In genomic region chr1:205456383-205456867, GRCh38 we compare ENCODE assay signal across 10 cellular contexts. TPM values are rescaled to one million over a fixed set of nuclear protein-coding genes. Genes with fewer than 3 reads are reported as not detected.
DNase-seq lines count a peak whose midpoint lies in the region; ATAC-seq, FAIRE-seq and TF ChIP-seq lines count a peak whose summit lies in the region.
"Had no signal": no experiment of that assay in that cellular context is flagged by ENCODE, and none has a peak within 500 bp of the region (broad histone marks: within the 10 kb centered on the region; RNA-seq: fewer than 3 reads in every experiment).

No MANE protein-coding gene starts in this region.

- intact Hi-C loops in CD4-positive, alpha-beta T cell (cut with DNase I, micrococcal nuclease), result no loop called here
- intact Hi-C loops in K562 (cut with micrococcal nuclease), result no loop called here

- H3K4me3 ChIP-seq in H7 (ENCODE audit: insufficient read depth, low read depth, low read length) (peak overlapping the region; percentile 80), K562 (no peak overlapping the region), muscle layer of duodenum (ENCODE audit: low read depth in 1 of 2, low read length in 2 of 2) (peak overlapping the region; percentile 11 to 40)

- POLR2A ChIA-PET in CD4-positive, alpha-beta T cell (lab: Charles Lee), result interaction anchor here (0.6 kb wide), 1 partner anchor 10 kb away, joined by 3 read pairs; no protein-coding TSS in a partner anchor
- POLR2A ChIA-PET in K562 (lab: Yijun Ruan, JAX), result interaction anchor here (0.6 kb wide), 1 partner anchor 92 kb away, joined by 3 read pairs; no protein-coding TSS in a partner anchor

- H3K36me3 Mint-ChIP-seq in CD4-positive, alpha-beta T cell (ENCODE audit: low read depth), result no peaks in the 10 kb centered on the region

- FAIRE-seq in K562 (lab: Jason Lieb, UNC), result no peak

- no peak for TF ChIP-seq CTCF in CD4-positive, alpha-beta T cell (IDR thresholded peaks at IDR 0.05)
- no peak for TF ChIP-seq CTCF in K562 (IDR thresholded peaks at IDR 0.05 in 2 of 3, conservative IDR thresholded peaks at IDR 0.05 in 1 of 3; ENCODE audit: insufficient read depth in 2 of 3, low read depth in 1 of 3, low read length in 3 of 3)

- peak overlapping the region; percentile 79 for H3K4me3 Mint-ChIP-seq in CD4-positive, alpha-beta T cell
- H3K4me3 Mint-ChIP-seq: dendritic cell treated with granulocyte-macrophage colony-stimulating factor and Interleukin-4, amounts not matched to agents 40 ng/mL and 50 ng/mL, for 4 days had no signal

- no peaks in the 10 kb centered on the region for H3K9me1 ChIP-seq in K562 (ENCODE audit: control insufficient read depth, insufficient read depth, low read length)

- peaks cover 0 to 17% of the 10 kb centered on the region in 2 experiments; a peak in 3 of 5 replicates for H3K4me1 ChIP-seq in K562 (replicated peaks in 1 of 2; ENCODE audit: control insufficient read depth in 2 of 2, insufficient read depth in 2 of 2, low read length in 2 of 2)
- H3K4me1 ChIP-seq in muscle layer of duodenum (ENCODE audit: control insufficient read depth in 1 of 2, insufficient read depth in 2 of 2, low read length in 2 of 2), result peaks cover 0 to 18% of the 10 kb centered on the region in 2 donors

- WGBS in K562 (ENCODE audit: insufficient coverage, low coverage, missing lambda C conversion rate), result 34% methylated on average over 46 of the region's 47 CpGs

- peaks cover 14% of the 10 kb centered on the region for H3K4me1 Mint-ChIP-seq in CD4-positive, alpha-beta T cell (ENCODE audit: low read depth)

- no peak for ATAC-seq in CD4-positive, alpha-beta T cell (ENCODE audit: poor library complexity)
- ATAC-seq in K562, result no peak
- no peak for ATAC-seq in HG02840 (IDR thresholded peaks at IDR 0.05; ENCODE audit: low FRiP score, unreplicated experiment)

- in situ Hi-C loops in K562 (cut with MboI), result no loop called here

- H3K9me3 Mint-ChIP-seq in CD4-positive, alpha-beta T cell, result no peaks in the 10 kb centered on the region
- H3K9me3 Mint-ChIP-seq: dendritic cell treated with granulocyte-macrophage colony-stimulating factor and Interleukin-4, amounts not matched to agents 40 ng/mL and 50 ng/mL, for 4 days had no signal

- H3K9me3 ChIP-seq in CD4-positive, alpha-beta T cell (ENCODE audit: control insufficient read depth, low read length), result no peaks in the 10 kb centered on the region
- H3K9me3 ChIP-seq in K562 (replicated peaks; ENCODE audit: control insufficient read depth, insufficient read depth, low read depth, low read length) (no peaks in the 10 kb centered on the region), muscle layer of duodenum (ENCODE audit: control insufficient read depth in 1 of 2, low read length in 2 of 2) (no peaks in the 10 kb centered on the region)
- H3K9me3 ChIP-seq: neutrophil had no signal

- peaks cover 79% of the 10 kb centered on the region for H3K27me3 ChIP-seq in CD4-positive, alpha-beta T cell (ENCODE audit: control insufficient read depth, insufficient read depth, low read length)
- H3K27me3 ChIP-seq in H7 (ENCODE audit: control insufficient read depth, insufficient read depth, low read length), result peaks cover 16% of the 10 kb centered on the region
- peaks cover 35 to 62% of the 10 kb centered on the region in 2 experiments for H3K27me3 ChIP-seq in K562 (ENCODE audit: control insufficient read depth in 2 of 2, insufficient read depth in 2 of 2, low read length in 2 of 2)
- H3K27me3 ChIP-seq in muscle layer of duodenum (ENCODE audit: low read depth, low read length), result peaks cover 63% of the 10 kb centered on the region

- H3K36me3 ChIP-seq in H7 (replicated peaks; ENCODE audit: control insufficient read depth, insufficient read depth, low read length) (no peaks in the 10 kb centered on the region), K562 (ENCODE audit: control insufficient read depth, insufficient read depth, low read length) (no peaks in the 10 kb centered on the region), muscle layer of duodenum (ENCODE audit: control insufficient read depth in 1 of 2, insufficient read depth in 2 of 2, low read length in 2 of 2) (no peaks in the 10 kb centered on the region)
- H3K36me3 ChIP-seq: neutrophil had no signal

- H3K4me2 ChIP-seq in K562 (ENCODE audit: insufficient read depth, low read length), result no peak overlapping the region

- H3K27ac ChIP-seq in CD4-positive, alpha-beta T cell (ENCODE audit: low read depth, low read length), result no peak overlapping the region
- no peak overlapping the region for H3K27ac ChIP-seq in K562 (ENCODE audit: extremely low read depth, low read depth, low read length)
- no peak overlapping the region for H3K27ac ChIP-seq in muscle layer of duodenum (ENCODE audit: low read length)
- H3K27ac ChIP-seq: neutrophil had no signal

- no peak for TF ChIP-seq RAD21 in K562 (CRISPR knock-in tag; conservative IDR thresholded peaks at IDR 0.05 in 1 of 2, IDR thresholded peaks at IDR 0.05 in 1 of 2)

- no peak overlapping the region for H3K27ac Mint-ChIP-seq in CD4-positive, alpha-beta T cell
- H3K27ac Mint-ChIP-seq: dendritic cell treated with granulocyte-macrophage colony-stimulating factor and Interleukin-4, amounts not matched to agents 40 ng/mL and 50 ng/mL, for 4 days had no signal

- peaks cover 5% of the 10 kb centered on the region; the same call in 1 of the 2 replicates for H4K20me1 ChIP-seq in K562 (replicated peaks; ENCODE audit: control insufficient read depth, insufficient read depth, low read length)

- H3K9ac ChIP-seq in K562 (ENCODE audit: insufficient read depth in 1 of 2, low read depth in 2 of 2, low read length in 2 of 2), result no peak overlapping the region

- TF ChIP-seq POLR2A in K562 (conservative IDR thresholded peaks at IDR 0.05), result no peak

- no peak for TF ChIP-seq EP300 in K562 (IDR thresholded peaks at IDR 0.05; ENCODE audit: low read length)

- CTCF ChIA-PET in CD4-positive, alpha-beta T cell (lab: Charles Lee), result no interaction called here
- CTCF ChIA-PET in K562 (lab: Yijun Ruan, JAX; ENCODE audit: low intra/inter-chr PET ratio), result no interaction called here

- no TSS peak for BruUV-seq in K562 (replicated peaks; lab: Mats Ljungman, UMichigan)

- no peak for DNase-seq in CD4-positive, alpha-beta T cell
- DNase-seq in H7 (peak; percentile 84), K562 (ENCODE audit: extremely low read depth in 1 of 4, low spot score in 3 of 4) (no peak), SW480 (ENCODE audit: low spot score) (no peak), germinal center (ENCODE audit: low spot score) (no peak), hypothalamus (lab: John Stamatoyannopoulos, UW) (no peak)

- H3K79me2 ChIP-seq in K562 (ENCODE audit: control insufficient read depth, insufficient read depth, low read length), result no peaks in the 10 kb centered on the region

- H2AFZ ChIP-seq in K562 (ENCODE audit: low read depth, low read length), result no peak overlapping the region

- peaks cover 86% of the 10 kb centered on the region for H3K27me3 Mint-ChIP-seq in CD4-positive, alpha-beta T cell

RNA-seq across cellular contexts. Expression of gene BLACAT1, which starts 0.6 kb away (rescaled TPM):
- total RNA-seq in CD4-positive, alpha-beta T cell, result not detected
- 6.7 and 9.0 TPM in 2 replicates for total RNA-seq in H7 (2014; rRNA removed; shearing (Covaris generic))
- 5.4 and 17.4 TPM in 2 replicates for total RNA-seq in K562 (2011; cell fraction: chromatin; rRNA removed; ENCODE audit: low replicate concordance)
- 5.8 and 9.7 TPM in 2 replicates for total RNA-seq in K562 (2011; cell fraction: nucleolus; rRNA removed)
- total RNA-seq in K562 (2011; cell fraction: nucleoplasm; rRNA removed), result 7.8 and 9.5 TPM in 2 replicates
- total RNA-seq in K562 (2014; rRNA removed) (0.37 and 0.73 TPM in 2 replicates), K562 (2014; rRNA removed; fragmentation: Illumina TruSeq; extraction: Trizol) (0.73 and 1.1 TPM in 2 replicates), K562 (2015; rRNA removed; fragmentation: Illumina TruSeq; extraction: Trizol) (0.45 and 0.47 TPM in 2 replicates), K562 (2021) (0.83 and 1.0 TPM in 2 replicates)
- polyA plus RNA-seq in K562 (2011; rRNA removed) (3.4 and 5.9 TPM in 2 replicates), K562 (2014; fragmentation: Illumina TruSeq; extraction: Trizol) (1.2 and 1.6 TPM in 2 replicates), K562 (2014; fragmentation: Nextera tagmentation; extraction: Ambion mirVana) (under 1 TPM; 0.10 to 0.17 TPM), K562 (2014; rRNA removed) (0.84 and 1.3 TPM in 2 replicates)
- 2.6 and 3.6 TPM in 2 replicates for polyA plus RNA-seq in K562 (2011; cell fraction: cytosol; rRNA removed)
- polyA plus RNA-seq in K562 (2011; cell fraction: nucleus; rRNA removed), result 7.5 and 19.7 TPM in 2 replicates
- polyA plus RNA-seq in K562 (2012), result 1.2 and 3.3 TPM in 2 replicates
- polyA minus RNA-seq in K562 (2011; rRNA and poly(A)+ RNA removed), result 3.0 and 5.2 TPM in 2 replicates
- polyA minus RNA-seq in K562 (2011; cell fraction: cytosol; rRNA and poly(A)+ RNA removed), result 0.55 and 1.3 TPM in 2 replicates
- 3.4 and 4.8 TPM in 2 replicates for polyA minus RNA-seq in K562 (2011; cell fraction: nucleus; rRNA and poly(A)+ RNA removed)

RNA-seq across cellular contexts. Expression of gene LEMD1, which starts 34.6 kb away (rescaled TPM):
- not detected for total RNA-seq in CD4-positive, alpha-beta T cell
- total RNA-seq in H7 (2014; rRNA removed; shearing (Covaris generic)), result 19.4 and 25.1 TPM in 2 replicates
- 2.9 and 13.1 TPM in 2 replicates for total RNA-seq in K562 (2011; cell fraction: chromatin; rRNA removed; ENCODE audit: low replicate concordance)
- 6.3 and 10.7 TPM in 2 replicates for total RNA-seq in K562 (2011; cell fraction: nucleolus; rRNA removed)
- 4.1 and 5.0 TPM in 2 replicates for total RNA-seq in K562 (2011; cell fraction: nucleoplasm; rRNA removed)
- total RNA-seq in K562 (2014; rRNA removed) (0.54 and 1.0 TPM in 2 replicates), K562 (2014; rRNA removed; fragmentation: Illumina TruSeq; extraction: Trizol) (0.36 and 0.41 TPM in 2 replicates), K562 (2015; rRNA removed; fragmentation: Illumina TruSeq; extraction: Trizol) (0.79 and 0.80 TPM in 2 replicates), K562 (2021) (0.47 and 0.60 TPM in 2 replicates)
- polyA plus RNA-seq in K562 (2011; rRNA removed) (2.0 and 2.4 TPM in 2 replicates), K562 (2014; fragmentation: Illumina TruSeq; extraction: Trizol) (0.79 and 1.2 TPM in 2 replicates), K562 (2014; fragmentation: Nextera tagmentation; extraction: Ambion mirVana) (under 1 TPM in 1 of 2 experiments, not detected in 1; 0.11 TPM), K562 (2014; rRNA removed) (0.27 TPM in 1 of 2 replicates, not detected in the other)
- 1.1 and 3.8 TPM in 2 replicates for polyA plus RNA-seq in K562 (2011; cell fraction: cytosol; rRNA removed)
- 3.4 and 14.8 TPM in 2 replicates for polyA plus RNA-seq in K562 (2011; cell fraction: nucleus; rRNA removed)
- 0.62 and 1.6 TPM in 2 replicates for polyA plus RNA-seq in K562 (2012)
- polyA minus RNA-seq in K562 (2011; rRNA and poly(A)+ RNA removed), result 1.9 and 3.9 TPM in 2 replicates
- 2.3 and 3.0 TPM in 2 replicates for polyA minus RNA-seq in K562 (2011; cell fraction: cytosol; rRNA and poly(A)+ RNA removed)
- 5.6 and 12.5 TPM in 2 replicates for polyA minus RNA-seq in K562 (2011; cell fraction: nucleus; rRNA and poly(A)+ RNA removed)

RNA-seq across cellular contexts. Expression of gene CDK18, which starts 48.0 kb away (rescaled TPM):
- 1 to 10 TPM; 1.6 to 2.7 TPM for total RNA-seq in CD4-positive, alpha-beta T cell
- 48.3 and 52.0 TPM in 2 replicates for total RNA-seq in H7 (2014; rRNA removed; shearing (Covaris generic))
- 0.63 and 3.1 TPM in 2 replicates for total RNA-seq in K562 (2011; cell fraction: chromatin; rRNA removed; ENCODE audit: low replicate concordance)
- total RNA-seq in K562 (2011; cell fraction: nucleolus; rRNA removed), result 0.92 and 1.2 TPM in 2 replicates
- total RNA-seq in K562 (2011; cell fraction: nucleoplasm; rRNA removed), result 1.0 and 1.7 TPM in 2 replicates
- total RNA-seq in K562 (2014; rRNA removed) (0.05 TPM in 1 of 2 replicates, not detected in the other), K562 (2014; rRNA removed; fragmentation: Illumina TruSeq; extraction: Trizol) (0.07 TPM in 1 of 2 replicates, not detected in the other), K562 (2015; rRNA removed; fragmentation: Illumina TruSeq; extraction: Trizol) (0.23 and 0.69 TPM in 2 replicates), K562 (2021) (0.34 and 0.44 TPM in 2 replicates)
- polyA plus RNA-seq in K562 (2011; rRNA removed) (0.17 and 0.20 TPM in 2 replicates), K562 (2014; fragmentation: Illumina TruSeq; extraction: Trizol) (0.51 and 0.61 TPM in 2 replicates), K562 (2014; fragmentation: Nextera tagmentation; extraction: Ambion mirVana) (not detected), K562 (2014; rRNA removed) (0.08 and 0.19 TPM in 2 replicates)
- polyA plus RNA-seq in K562 (2011; cell fraction: cytosol; rRNA removed), result 0.06 and 0.25 TPM in 2 replicates
- polyA plus RNA-seq in K562 (2011; cell fraction: nucleus; rRNA removed), result 0.51 and 1.9 TPM in 2 replicates
- polyA plus RNA-seq in K562 (2012), result 0.46 and 1.4 TPM in 2 replicates
- polyA minus RNA-seq in K562 (2011; rRNA and poly(A)+ RNA removed), result 0.18 and 0.28 TPM in 2 replicates
- not detected in 2 replicates for polyA minus RNA-seq in K562 (2011; cell fraction: cytosol; rRNA and poly(A)+ RNA removed)
- 0.56 and 1.6 TPM in 2 replicates for polyA minus RNA-seq in K562 (2011; cell fraction: nucleus; rRNA and poly(A)+ RNA removed)

Comparison
In these comparisons a context has a peak if more than half of its experiments do, and no peak if none do; other contexts are left out.
1. RNA of gene CDK18, which starts 48.0 kb away (total RNA-seq): 48.3 to 52.0 TPM in H7; 1.6 to 2.7 TPM in CD4-positive, alpha-beta T cell and 0.05 to 3.1 TPM in K562; every median in the first group is over 10 times any median in the second.